Comparison of ENCODE assay signal across 1 cellular context in genomic region chr17:73640691-73641090, GRCh38.
TF ChIP-seq lines count a peak whose summit lies in the region.

No MANE protein-coding gene starts in this region.

TF ChIP-seq in HepG2, 621 proteins besides CTCF, POLR2A, EP300 and RAD21 (continued from another document):
- TF ChIP-seq CBX2 (IDR thresholded peaks at IDR 0.05; ENCODE audit: low read depth, low read length) (no peak), CBX2 (CRISPR knock-in tag; IDR thresholded peaks at IDR 0.05; ENCODE audit: low read depth) (no peak)
